13 cellular contexts compared by ENCODE assay signal in the genomic region with DNA sequence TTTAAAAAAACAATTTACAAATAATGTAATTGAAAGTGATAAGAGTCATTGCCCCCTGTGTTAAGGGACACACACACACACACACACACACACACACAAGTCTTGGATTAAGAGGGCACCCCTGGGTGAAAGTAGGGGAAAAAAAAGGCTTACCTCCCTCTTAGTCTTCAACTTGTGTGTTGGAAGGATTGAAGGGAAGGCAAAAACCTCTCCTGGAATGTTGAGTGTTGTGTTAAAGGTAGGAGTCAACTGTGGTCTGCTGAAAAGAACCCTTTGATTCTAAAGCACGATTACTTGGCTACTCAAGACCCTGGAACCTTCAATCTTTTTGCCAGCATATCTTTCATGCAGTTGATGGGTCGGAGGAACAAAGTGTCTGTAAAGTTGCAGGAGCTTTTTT. TPM values are rescaled to one million over a fixed set of nuclear protein-coding genes. Genes with fewer than 3 reads are reported as not detected.
DNase-seq lines count a peak whose midpoint lies in the region; ATAC-seq and TF ChIP-seq lines count a peak whose summit lies in the region.
"Had no signal": no experiment of that assay in that cellular context is flagged by ENCODE, and none has a peak within 500 bp of the region (broad histone marks: within the 10 kb centered on the region; RNA-seq: fewer than 3 reads in every experiment).

No MANE protein-coding gene starts in this region.

- H3K4me1 ChIP-seq in esophagus squamous epithelium (peaks cover 0 to 56% (median 6%) of the 10 kb centered on the region in 3 donors), upper lobe of left lung (peaks cover 0 to 21% (median 4%) of the 10 kb centered on the region in 4 donors)

- no peaks in the 10 kb centered on the region for H3K27me3 ChIP-seq in esophagus squamous epithelium
- no peaks in the 10 kb centered on the region for H3K27me3 ChIP-seq in upper lobe of left lung

- ATAC-seq in upper lobe of left lung (ENCODE audit: low FRiP score in 2 of 2) (no peak), GM18907 (IDR thresholded peaks at IDR 0.05; ENCODE audit: unreplicated experiment) (no peak), GM19397 (IDR thresholded peaks at IDR 0.05; ENCODE audit: unreplicated experiment) (no peak)
- ATAC-seq: naive thymus-derived CD8-positive, alpha-beta T cell had no signal

- no peak overlapping the region for H3K9ac ChIP-seq in SK-N-MC (ENCODE audit: insufficient read length)
- H3K9ac ChIP-seq: KMS-11 had no signal

- no peak overlapping the region for H3K27ac ChIP-seq in SK-N-MC
- peak overlapping the region in 3 of 4 donors; percentile 82 to 90 (median 90) for H3K27ac ChIP-seq in esophagus squamous epithelium
- H3K27ac ChIP-seq in upper lobe of left lung: peak overlapping the region; percentile 39 to 89 (median 46)
- H3K27ac ChIP-seq: KMS-11 had no signal

- 18 to 32% methylated on average over 2 of the region's 2 CpGs for WGBS in esophagus squamous epithelium, 2 donors
- 35 to 42% methylated on average over 2 of the region's 2 CpGs for WGBS in upper lobe of left lung, 2 donors

- H3K4me3 Mint-ChIP-seq in nephron: peak overlapping the region; percentile 71 to 98 (median 96)
- H3K4me3 Mint-ChIP-seq: activated CD4-positive, alpha-beta memory T cell treated with anti-CD3 and anti-CD28 coated beads, Interleukin-2, amount 10 ng/mL, durations not matched to agents 7 days and 5 days; activated naive CD4-positive, alpha-beta T cell treated with anti-CD3 and anti-CD28 coated beads, Interleukin-2, amount 50 U/mL, for 24 hours; naive thymus-derived CD8-positive, alpha-beta T cell had no signal

- no peak for TF ChIP-seq CTCF in esophagus squamous epithelium (IDR thresholded peaks at IDR 0.05)
- TF ChIP-seq CTCF in nephron (IDR thresholded peaks at IDR 0.05; ENCODE audit: unreplicated experiment in 3 of 3): no peak
- no peak for TF ChIP-seq CTCF in upper lobe of left lung (IDR thresholded peaks at IDR 0.05)

- H3K9me3 ChIP-seq in SK-N-MC (ENCODE audit: low read depth, low read length) (no peaks in the 10 kb centered on the region), esophagus squamous epithelium (no peaks in the 10 kb centered on the region), upper lobe of left lung (no peaks in the 10 kb centered on the region)

- peaks cover 6% of the 10 kb centered on the region for H3K9me3 Mint-ChIP-seq in nephron
- H3K9me3 Mint-ChIP-seq: activated CD4-positive, alpha-beta memory T cell treated with anti-CD3 and anti-CD28 coated beads, Interleukin-2, amount 10 ng/mL, durations not matched to agents 7 days and 5 days had no signal

- no peaks in the 10 kb centered on the region for H3K27me3 Mint-ChIP-seq in nephron (ENCODE audit: low read depth)

- DNase-seq in SK-N-MC (ENCODE audit: low read depth, low spot score) (no peak), esophagus squamous epithelium (lab: John Stamatoyannopoulos, UW) (no peak), upper lobe of left lung (no peak), SK-N-DZ (ENCODE audit: low spot score) (no peak)
- DNase-seq: activated CD4-positive, alpha-beta memory T cell treated with anti-CD3 and anti-CD28 coated beads, Interleukin-2, amount 10 ng/mL, durations not matched to agents 7 days and 5 days; naive thymus-derived CD8-positive, alpha-beta T cell; NCI-H2081 treated with DMSO at 0.1 percent for 48 hours had no signal

- H3K27ac Mint-ChIP-seq in nephron: peak overlapping the region; percentile 95 to 99 (median 98)
- H3K27ac Mint-ChIP-seq: activated CD4-positive, alpha-beta memory T cell treated with anti-CD3 and anti-CD28 coated beads, Interleukin-2, amount 10 ng/mL, durations not matched to agents 7 days and 5 days; activated naive CD4-positive, alpha-beta T cell treated with anti-CD3 and anti-CD28 coated beads, Interleukin-2, amount 50 U/mL, for 24 hours; naive thymus-derived CD8-positive, alpha-beta T cell had no signal

- peaks cover 42% of the 10 kb centered on the region for H3K4me1 Mint-ChIP-seq in nephron
- H3K4me1 Mint-ChIP-seq: activated CD4-positive, alpha-beta memory T cell treated with anti-CD3 and anti-CD28 coated beads, Interleukin-2, amount 10 ng/mL, durations not matched to agents 7 days and 5 days had no signal

- H3K36me3 ChIP-seq in SK-N-MC (ENCODE audit: insufficient read depth, low read length) (peaks cover 29% of the 10 kb centered on the region), esophagus squamous epithelium (peaks cover 0 to 8% (median 0%) of the 10 kb centered on the region in 3 donors), upper lobe of left lung (no peaks in the 10 kb centered on the region)

- H3K36me3 Mint-ChIP-seq in nephron (ENCODE audit: low read depth): peaks cover 54% of the 10 kb centered on the region
- H3K36me3 Mint-ChIP-seq: activated naive CD4-positive, alpha-beta T cell treated with anti-CD3 and anti-CD28 coated beads, Interleukin-2, amount 50 U/mL, for 24 hours; naive thymus-derived CD8-positive, alpha-beta T cell had no signal

- H3K4me3 ChIP-seq in SK-N-MC (peak overlapping the region; percentile 14; the same call in 1 of the 2 replicates), esophagus squamous epithelium (peak overlapping the region in 3 of 4 donors; percentile 74 to 80 (median 76)), upper lobe of left lung (peak overlapping the region in 2 of 4 donors; percentile 66 to 82)

- intact Hi-C loops in esophagus squamous epithelium (cut with DNase I): loop anchor here (10.0 kb wide), 1 partner anchor 219 kb away; no protein-coding TSS in a partner anchor

- no peak for TF ChIP-seq EP300 in upper lobe of left lung (IDR thresholded peaks at IDR 0.05)

- no peak for TF ChIP-seq POLR2A in esophagus squamous epithelium (IDR thresholded peaks at IDR 0.05)
- TF ChIP-seq POLR2A in upper lobe of left lung (IDR thresholded peaks at IDR 0.05): no peak

RNA-seq across cellular contexts. Expression of gene PBX1, which starts 6.4 kb away (rescaled TPM):
- total RNA-seq in esophagus squamous epithelium (10 to 100 TPM; 15.2 to 48.6 (median 23.5) TPM), upper lobe of left lung (10 to 100 TPM; 17.8 to 59.6 (median 38.3) TPM)
- 10.4 and 11.3 TPM in 2 replicates for polyA plus RNA-seq in SK-N-DZ (2014; cell fraction: cytosol; rRNA removed)
- polyA plus RNA-seq in SK-N-DZ (2014; cell fraction: nucleus; rRNA removed): 6.7 and 6.9 TPM in 2 replicates
- total RNA-seq: T-helper 1 cell treated with Interleukin-12 subunit alpha and Interleukin-12 subunit beta and Interleukin-4 antibody, amounts not matched to agents 30 ng/mL and 1 ng/mL, for 36 hours had no signal
